Comparison of ENCODE assay signal across 1 cellular context in genomic region chr10:79048639-79049550, GRCh38.
TF ChIP-seq lines count a peak whose summit lies in the region.

No MANE protein-coding gene starts in this region.

TF ChIP-seq in K562, 482 proteins besides CTCF, POLR2A, EP300 and RAD21 (continued from another document and continues in another):
- TF ChIP-seq ELK3 (CRISPR knock-in tag; IDR thresholded peaks at IDR 0.05), result no peak
- no peak for TF ChIP-seq HDAC3 (IDR thresholded peaks at IDR 0.05; ENCODE audit: borderline replicate concordance, partially characterized antibody)
- 0 out of 2 replicates have a peak, but pooled peaks have one; percentile 1 for TF ChIP-seq RB1 (IDR thresholded peaks at IDR 0.05; ENCODE audit: low read depth)
- no peak for TF ChIP-seq CBX5 (IDR thresholded peaks at IDR 0.05; ENCODE audit: borderline replicate concordance, low read depth)
- no peak for TF ChIP-seq EWSR1 (IDR thresholded peaks at IDR 0.05; ENCODE audit: borderline replicate concordance, low read depth, partially characterized antibody)
- 0 out of 2 replicates have a peak, but pooled peaks have one; percentile 24 for TF ChIP-seq RERE (CRISPR knock-in tag; IDR thresholded peaks at IDR 0.05; ENCODE audit: borderline replicate concordance)
- no peak for TF ChIP-seq HNRNPL (IDR thresholded peaks at IDR 0.05; ENCODE audit: low read depth, low read length)
- no peak for TF ChIP-seq POU5F1 (IDR thresholded peaks at IDR 0.05; ENCODE audit: borderline replicate concordance, low read depth, low read length, partially characterized antibody)
- no peak for TF ChIP-seq CGGBP1 (CRISPR knock-in tag; IDR thresholded peaks at IDR 0.05)
- TF ChIP-seq CHD1 (IDR thresholded peaks at IDR 0.05; ENCODE audit: low read length), result peak; percentile 23
- TF ChIP-seq TAF15 (IDR thresholded peaks at IDR 0.05; ENCODE audit: low read depth, low read length), result no peak
- TF ChIP-seq BHLHE40 (IDR thresholded peaks at IDR 0.05; ENCODE audit: low read length), result no peak
- TF ChIP-seq ZNF184 (CRISPR knock-in tag; IDR thresholded peaks at IDR 0.05), result no peak
- TF ChIP-seq MAZ (CRISPR knock-in tag; conservative IDR thresholded peaks at IDR 0.05 in 1 of 2, IDR thresholded peaks at IDR 0.05 in 1 of 2), result 0 out of 4 replicates have a peak, but pooled peaks of 1 of the 2 experiments have one; percentile 20
- no peak for TF ChIP-seq FOXA3 (CRISPR knock-in tag; conservative IDR thresholded peaks at IDR 0.05 in 1 of 2, IDR thresholded peaks at IDR 0.05 in 1 of 2)
- no peak for TF ChIP-seq NR2C2 (CRISPR knock-in tag; IDR thresholded peaks at IDR 0.05)
- TF ChIP-seq NR2C2 (tag; IDR thresholded peaks at IDR 0.05), result 0 out of 2 replicates have a peak, but pooled peaks have one; percentile 0
- TF ChIP-seq ZNF76 (CRISPR knock-in tag; IDR thresholded peaks at IDR 0.05; ENCODE audit: borderline replicate concordance), result peak; percentile 15; the same call in 1 of the 2 replicates
- peak; percentile 18; the same call in 1 of the 2 replicates for TF ChIP-seq MAFK (IDR thresholded peaks at IDR 0.05; ENCODE audit: low read length)
- TF ChIP-seq TCF7 (IDR thresholded peaks at IDR 0.05; ENCODE audit: borderline replicate concordance), result 0 out of 2 replicates have a peak, but pooled peaks have one; percentile 2
- no peak for TF ChIP-seq HCFC1 (IDR thresholded peaks at IDR 0.05; ENCODE audit: low read depth, low read length)
- TF ChIP-seq PHTF2 (CRISPR knock-in tag; IDR thresholded peaks at IDR 0.05), result no peak
- no peak for TF ChIP-seq MBD1 (CRISPR knock-in tag; IDR thresholded peaks at IDR 0.05)
- TF ChIP-seq RBM39 (optimal IDR thresholded peaks at IDR 0.05; ENCODE audit: low read depth, low read length), result no peak
- TF ChIP-seq SMARCE1 (IDR thresholded peaks at IDR 0.05), result peak; percentile 17; the same call in 1 of the 2 replicates
- TF ChIP-seq ZNF695 (CRISPR knock-in tag; IDR thresholded peaks at IDR 0.05), result 0 out of 2 replicates have a peak, but pooled peaks have one; percentile 8
- no peak for TF ChIP-seq SMAD4 (CRISPR knock-in tag; conservative IDR thresholded peaks at IDR 0.05)
- TF ChIP-seq ZNF740 (CRISPR knock-in tag; IDR thresholded peaks at IDR 0.05), result 0 out of 2 replicates have a peak, but pooled peaks have one; percentile 2
- TF ChIP-seq ZNF740 (tag; IDR thresholded peaks at IDR 0.05), result no peak
- TF ChIP-seq TARDBP (IDR thresholded peaks at IDR 0.05), result no peak
- TF ChIP-seq ZNF589 (CRISPR knock-in tag; IDR thresholded peaks at IDR 0.05; ENCODE audit: low read depth), result 0 out of 2 replicates have a peak, but pooled peaks have one; percentile 9
- TF ChIP-seq MNT (conservative IDR thresholded peaks at IDR 0.05), result no peak
- no peak for TF ChIP-seq NCOA6 (IDR thresholded peaks at IDR 0.05)
- no peak for TF ChIP-seq ZBTB33 (CRISPR knock-in tag; IDR thresholded peaks at IDR 0.05)
- no peak for TF ChIP-seq PBX2 (CRISPR knock-in tag; IDR thresholded peaks at IDR 0.05; ENCODE audit: low read depth)
- no peak for TF ChIP-seq PBX2 (tag; conservative IDR thresholded peaks at IDR 0.05; ENCODE audit: low read depth)
- TF ChIP-seq ZSCAN32 (CRISPR knock-in tag; IDR thresholded peaks at IDR 0.05), result no peak
- no peak for TF ChIP-seq HOXB6 (CRISPR knock-in tag; IDR thresholded peaks at IDR 0.05; ENCODE audit: borderline replicate concordance)
- no peak for TF ChIP-seq MEF2D (tag; conservative IDR thresholded peaks at IDR 0.05; ENCODE audit: low read depth)
- TF ChIP-seq ZNF165 (CRISPR knock-in tag; IDR thresholded peaks at IDR 0.05; ENCODE audit: borderline replicate concordance), result no peak
- no peak for TF ChIP-seq ZFP1 (CRISPR knock-in tag; IDR thresholded peaks at IDR 0.05)
- 0 out of 2 replicates have a peak, but pooled peaks have one; percentile 54 for TF ChIP-seq CBFB (CRISPR knock-in tag; IDR thresholded peaks at IDR 0.05)
- TF ChIP-seq GATA2 (CRISPR knock-in tag; IDR thresholded peaks at IDR 0.05), result 0 out of 2 replicates have a peak, but pooled peaks have one; percentile 6
- no peak for TF ChIP-seq KLF10 (CRISPR knock-in tag; IDR thresholded peaks at IDR 0.05)
- TF ChIP-seq POLR2B (IDR thresholded peaks at IDR 0.05; ENCODE audit: low read depth, partially characterized antibody), result no peak
- TF ChIP-seq BCLAF1 (IDR thresholded peaks at IDR 0.05; ENCODE audit: borderline replicate concordance in 1 of 2, control insufficient read depth in 1 of 2, low read depth in 2 of 2, low read length in 1 of 2), result no peak
